Comparison of ENCODE assay signal across 8 cellular contexts in the genomic region with DNA sequence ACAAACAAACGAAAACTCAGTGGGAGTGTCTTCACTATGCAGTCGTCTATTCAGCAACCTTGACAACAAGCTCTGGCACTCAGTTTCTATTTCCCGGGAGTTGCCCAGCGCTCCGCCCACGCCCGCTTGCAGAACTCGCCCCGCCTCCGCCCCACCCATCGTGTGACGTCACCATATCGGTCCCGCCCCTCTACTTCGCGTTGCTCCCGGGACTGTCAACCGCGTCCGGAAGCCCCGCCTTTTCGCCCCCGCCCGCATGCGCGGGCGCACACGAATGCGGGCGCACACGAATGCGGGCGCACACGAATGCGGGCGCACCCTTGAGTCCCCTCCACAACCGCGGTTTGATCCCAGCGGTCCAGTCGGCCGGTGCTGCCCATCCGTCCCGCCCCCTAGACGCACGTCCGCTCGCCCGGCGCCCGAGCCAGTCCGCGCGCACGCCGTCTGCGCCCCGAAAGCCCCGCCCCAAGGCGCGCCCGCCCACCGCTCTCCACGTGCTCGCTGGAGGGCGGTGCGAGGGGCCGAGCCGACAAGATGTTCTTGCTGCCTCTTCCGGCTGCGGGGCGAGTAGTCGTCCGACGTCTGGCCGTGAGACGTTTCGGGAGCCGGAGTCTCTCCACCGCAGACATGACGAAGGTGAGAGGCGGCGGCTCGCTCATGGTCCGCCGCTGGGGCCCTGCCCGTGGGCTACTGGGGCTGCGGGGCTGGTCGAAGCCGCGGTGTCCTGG. TPM values are rescaled to one million over a fixed set of nuclear protein-coding genes. Genes with fewer than 3 reads are reported as not detected.
DNase-seq lines count a peak whose midpoint lies in the region; ATAC-seq and TF ChIP-seq lines count a peak whose summit lies in the region.

A gene (plus strand): TSS at position 267 of the 728 bp plus-strand sequence. CDS start 268 bp downstream, at position 535.

- CTCF ChIA-PET in RWPE1 (lab: Yijun Ruan, JAX), result no interaction called here

- TF ChIP-seq CTCF in LNCaP clone FGC (IDR thresholded peaks at IDR 0.05; ENCODE audit: control insufficient read depth, extremely low read depth, insufficient read depth) (no peak), RWPE1 (conservative IDR thresholded peaks at IDR 0.05; ENCODE audit: low read depth) (no peak; the same call in 1 of the 2 replicates), natural killer cell (IDR thresholded peaks at IDR 0.05) (no peak)

- peaks cover 20 to 24% of the 10 kb centered on the region in 2 donors for H3K4me1 Mint-ChIP-seq in natural killer cell

- intact Hi-C loops in natural killer cell (cut with micrococcal nuclease), result loop anchor here (1.0 to 5.0 kb wide), 4 partner anchors 37 to 1820 kb away; a partner anchor contains a TSS

- ATAC-seq in natural killer cell, result peak; percentile 85 to 96 (median 87)

- H3K27ac ChIP-seq in RWPE1, result peak within 1 kb of the TSS; percentile 84

- H3K27ac Mint-ChIP-seq in natural killer cell, result peak within 1 kb of the TSS; percentile 97 to 98

- H3K27me3 Mint-ChIP-seq in natural killer cell (ENCODE audit: low read depth in 2 of 2), result no peaks in the 10 kb centered on the region

- POLR2A ChIA-PET in RWPE1 (lab: Yijun Ruan, JAX; ENCODE audit: low non-redundant PET), result no interaction called here

- DNase-seq in EH (ENCODE audit: low read depth) (peak; percentile 96), GOT3 (lab: John Stamatoyannopoulos, UW) (peak; percentile 94), LNCaP clone FGC (ENCODE audit: low read depth) (peak; percentile 92), RWPE1 (ENCODE audit: low spot score) (peak; percentile 89), fibroblast of peridontal ligament (ENCODE audit: extremely low read depth) (peak; percentile 95), natural killer cell (peak; percentile 100)
- peak; percentile 99 for DNase-seq in activated T-helper 9 cell treated with anti-CD3 and anti-CD28 coated beads, Interleukin-2, amount 50 U/mL, for 16 hours (ENCODE audit: low read depth)
- DNase-seq in stimulated activated naive CD4-positive, alpha-beta T cell treated with Interleukin-2 at 50 U/mL for 16 hours (lab: John Stamatoyannopoulos, UW), result peak; percentile 95

- peak within 1 kb of the TSS; percentile 96 for H3K4me3 Mint-ChIP-seq in natural killer cell

- H3K9me3 Mint-ChIP-seq in natural killer cell, result no peaks in the 10 kb centered on the region

- H3K36me3 Mint-ChIP-seq in natural killer cell, result no peaks in the 10 kb centered on the region

- peak within 1 kb of the TSS; percentile 94 for H3K4me3 ChIP-seq in LNCaP clone FGC (ENCODE audit: low read depth, low read length)

RNA-seq across cellular contexts. Expression of the gene that starts here (rescaled TPM):
- 10 to 100 TPM; 68.2 to 76.1 (median 71.6) TPM for total RNA-seq in natural killer cell

Comparison
In these comparisons a context has a peak if more than half of its experiments do, and no peak if none do; other contexts are left out.
1. Peak in every context shown above with its lines: DNase-seq, ATAC-seq, H3K4me3 ChIP-seq and H3K27ac ChIP-seq.